ENCODE assay signal across 1 cellular context in genomic region chr11:62605902-62606301, GRCh38.
A peak's percentile ranks its signal among the peaks of the same experiment; 100 is the strongest.
TF ChIP-seq lines count a peak whose summit lies in the region.

No MANE protein-coding gene starts in this region.

TF ChIP-seq in K562, 482 proteins besides CTCF, POLR2A, EP300 and RAD21:
- TF ChIP-seq ZBTB12 (CRISPR knock-in tag; IDR thresholded peaks at IDR 0.05) (no peak), NR1H2 (CRISPR knock-in tag; IDR thresholded peaks at IDR 0.05) (no peak), RBFOX2 (IDR thresholded peaks at IDR 0.05; ENCODE audit: low read depth, low read length) (0 out of 2 replicates have a peak, but pooled peaks have one; percentile 23)
